Comparison of ENCODE assay signal across 8 cellular contexts in the genomic region with DNA sequence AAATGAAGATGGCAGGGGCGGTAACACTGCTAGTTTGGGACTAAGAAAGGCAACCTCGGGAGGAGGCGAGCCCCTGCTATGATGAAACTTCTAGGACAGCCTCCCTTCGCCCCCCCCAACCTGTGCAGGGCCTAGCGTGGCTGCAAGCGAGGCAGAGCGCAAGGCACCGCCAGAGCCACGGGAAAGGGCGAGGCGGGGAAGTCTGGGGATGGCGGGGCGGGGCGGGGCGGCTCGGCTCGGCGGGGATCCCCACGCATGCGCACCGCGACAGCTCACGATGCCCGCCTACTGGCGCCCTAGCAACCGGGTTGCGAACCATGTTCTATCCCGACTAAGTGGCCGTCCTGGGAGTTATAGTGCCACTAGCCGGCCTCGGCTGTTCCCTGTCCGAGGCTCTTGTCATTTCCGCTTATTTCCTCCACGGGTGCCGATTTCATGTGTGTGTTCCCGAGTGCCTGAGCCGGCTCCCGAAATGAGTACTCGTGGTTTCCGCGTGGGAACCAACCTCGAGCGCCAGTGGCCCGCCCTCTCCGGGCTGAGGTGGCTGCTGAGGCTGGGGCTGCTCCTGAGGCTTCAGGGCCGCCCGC. TPM values are rescaled to one million over a fixed set of nuclear protein-coding genes. Genes with fewer than 3 reads are reported as not detected.
A peak's percentile ranks its signal among the peaks of the same experiment; 100 is the strongest.
DNase-seq lines count a peak whose midpoint lies in the region; ATAC-seq and TF ChIP-seq lines count a peak whose summit lies in the region.

No MANE protein-coding gene starts in this region.

- ATAC-seq in HG02610 (IDR thresholded peaks at IDR 0.05; ENCODE audit: unreplicated experiment) (peak; percentile 54), heart left ventricle (peak; percentile 82 to 90 (median 88)), upper lobe of left lung (ENCODE audit: low FRiP score in 2 of 2) (peak; percentile 92 to 95)
- ATAC-seq in activated naive CD8-positive, alpha-beta T cell treated with anti-CD3 and anti-CD28 coated beads, Interleukin-2, amount 50 U/mL, for 24 hours: peak; percentile 68

- H3K27me3 ChIP-seq in heart left ventricle (no peaks in the 10 kb centered on the region), upper lobe of left lung (no peaks in the 10 kb centered on the region)

- H3K27ac ChIP-seq in heart left ventricle (peak overlapping the region; percentile 54 to 87 (median 81)), upper lobe of left lung (peak overlapping the region; percentile 78 to 87 (median 85))

- peaks cover 14% of the 10 kb centered on the region for H3K4me1 Mint-ChIP-seq in activated naive CD8-positive, alpha-beta T cell treated with anti-CD3 and anti-CD28 coated beads, Interleukin-2, amount 50 U/mL, for 24 hours

- no peaks in the 10 kb centered on the region for H3K9me3 ChIP-seq in heart left ventricle
- no peaks in the 10 kb centered on the region for H3K9me3 ChIP-seq in upper lobe of left lung

- intact Hi-C loops in heart left ventricle (cut with DNase I): loop anchor here in 2 of 10 donors (2.0 kb wide), 1 partner anchor 28 kb away; the partner anchor contains the start of gene RBMX (in 2 of the 2)
- intact Hi-C loops in posterior cingulate gyrus (cut with DNase I): loop anchor here (1.0 kb wide), 1 partner anchor 29 kb away; the partner anchor contains the start of gene RBMX

- no peaks in the 10 kb centered on the region for H3K9me3 Mint-ChIP-seq in activated naive CD8-positive, alpha-beta T cell treated with anti-CD3 and anti-CD28 coated beads, Interleukin-2, amount 50 U/mL, for 24 hours

- 0 to 33% (median 16%) methylated on average over 27 to 47 of the region's 47 CpGs for WGBS in heart left ventricle, 4 donors
- WGBS in upper lobe of left lung, 2 donors: 0 to 27% methylated on average over 2 to 41 of the region's 47 CpGs

- peak overlapping the region; percentile 82 for H3K27ac Mint-ChIP-seq in activated naive CD8-positive, alpha-beta T cell treated with anti-CD3 and anti-CD28 coated beads, Interleukin-2, amount 50 U/mL, for 24 hours

- H3K36me3 ChIP-seq in heart left ventricle (no peaks in the 10 kb centered on the region), upper lobe of left lung (no peaks in the 10 kb centered on the region)

- peak; percentile 63 for DNase-seq in NCI-H1105 treated with DMSO at 0.1 percent for 48 hours (lab: John Stamatoyannopoulos, UW)
- peak; percentile 49 to 73 for DNase-seq in SW 1271 (lab: John Stamatoyannopoulos, UW)
- DNase-seq in activated naive CD8-positive, alpha-beta T cell treated with anti-CD3 and anti-CD28 coated beads, Interleukin-2, amount 50 U/mL, for 24 hours: peak; percentile 76
- DNase-seq in heart left ventricle: peak; percentile 80 to 86 (median 82)
- peak; percentile 54 to 94 (median 70) for DNase-seq in posterior cingulate gyrus
- DNase-seq in upper lobe of left lung: peak; percentile 81 to 94

- H3K4me1 ChIP-seq in heart left ventricle (peaks cover 0 to 10% (median 0%) of the 10 kb centered on the region in 12 donors), upper lobe of left lung (peaks cover 0 to 6% (median 0%) of the 10 kb centered on the region in 4 donors)

- H3K4me3 ChIP-seq in GM08714 (ENCODE audit: low read length): peak overlapping the region; percentile 66
- H3K4me3 ChIP-seq in heart left ventricle: peak overlapping the region; percentile 33 to 79 (median 64)
- peak overlapping the region; percentile 55 to 73 (median 71) for H3K4me3 ChIP-seq in upper lobe of left lung

- H3K36me3 Mint-ChIP-seq in activated naive CD8-positive, alpha-beta T cell treated with anti-CD3 and anti-CD28 coated beads, Interleukin-2, amount 50 U/mL, for 24 hours (ENCODE audit: low read depth): no peaks in the 10 kb centered on the region

- no peak for TF ChIP-seq EP300 in upper lobe of left lung (IDR thresholded peaks at IDR 0.05)

- H3K4me3 Mint-ChIP-seq in activated naive CD8-positive, alpha-beta T cell treated with anti-CD3 and anti-CD28 coated beads, Interleukin-2, amount 50 U/mL, for 24 hours: peak overlapping the region; percentile 94

- no peaks in the 10 kb centered on the region for H3K27me3 Mint-ChIP-seq in activated naive CD8-positive, alpha-beta T cell treated with anti-CD3 and anti-CD28 coated beads, Interleukin-2, amount 50 U/mL, for 24 hours

- TF ChIP-seq CTCF in heart left ventricle (IDR thresholded peaks at IDR 0.05) (peak in 1 of 12 donors; percentile 6), upper lobe of left lung (IDR thresholded peaks at IDR 0.05) (no peak)

- TF ChIP-seq POLR2A in heart left ventricle (IDR thresholded peaks at IDR 0.05) (no peak), upper lobe of left lung (IDR thresholded peaks at IDR 0.05) (no peak)

RNA-seq across cellular contexts. Expression of gene RBMX, which starts 28.7 kb away (rescaled TPM):
- total RNA-seq in heart left ventricle: 100 to 1,000 TPM in 3 of 9 donors, 10 to 100 TPM in 6; 65.0 to 182 (median 90.7) TPM
- 10 to 100 TPM; 60.3 to 61.0 TPM for polyA plus RNA-seq in heart left ventricle
- total RNA-seq in upper lobe of left lung: 100 to 1,000 TPM in 5 of 6 donors, 10 to 100 TPM in 1; 97.9 to 206 (median 149) TPM

Comparison
In these comparisons a context has a peak if more than half of its experiments do, and no peak if none do; other contexts are left out.
1. Peak in every context shown above with its lines: DNase-seq, ATAC-seq, H3K4me3 ChIP-seq and H3K27ac ChIP-seq.